1 cellular context compared by ENCODE assay signal in genomic region chr20:34703573-34704176, GRCh38.
A peak's percentile ranks its signal among the peaks of the same experiment; 100 is the strongest.
TF ChIP-seq lines count a peak whose summit lies in the region.

No MANE protein-coding gene starts in this region.

TF ChIP-seq in WTC11, 78 proteins besides CTCF, POLR2A, EP300 and RAD21 (continued from another document):
- no peak for TF ChIP-seq ZNF532 (CRISPR knock-in tag; IDR thresholded peaks at IDR 0.05; ENCODE audit: borderline replicate concordance)
- no peak for TF ChIP-seq ZNF121 (CRISPR knock-in tag; IDR thresholded peaks at IDR 0.05)
- no peak for TF ChIP-seq MXD4 (CRISPR knock-in tag; IDR thresholded peaks at IDR 0.05; ENCODE audit: borderline replicate concordance)
- TF ChIP-seq FOXP1 (CRISPR knock-in tag; IDR thresholded peaks at IDR 0.05; ENCODE audit: borderline replicate concordance) = 0 out of 2 replicates have a peak, but pooled peaks have one; percentile 12
- no peak for TF ChIP-seq NR1H2 (CRISPR knock-in tag; IDR thresholded peaks at IDR 0.05)
- TF ChIP-seq ZNF232 (CRISPR knock-in tag; IDR thresholded peaks at IDR 0.05) = no peak
- 0 out of 2 replicates have a peak, but pooled peaks have one; percentile 18 for TF ChIP-seq NFE2L1 (CRISPR knock-in tag; IDR thresholded peaks at IDR 0.05)
- no peak for TF ChIP-seq ESRRA (CRISPR knock-in tag; IDR thresholded peaks at IDR 0.05; ENCODE audit: borderline replicate concordance)
- 0 out of 2 replicates have a peak, but pooled peaks have one; percentile 29 for TF ChIP-seq GABPB1 (CRISPR knock-in tag; IDR thresholded peaks at IDR 0.05)
- TF ChIP-seq, protein P1, sequence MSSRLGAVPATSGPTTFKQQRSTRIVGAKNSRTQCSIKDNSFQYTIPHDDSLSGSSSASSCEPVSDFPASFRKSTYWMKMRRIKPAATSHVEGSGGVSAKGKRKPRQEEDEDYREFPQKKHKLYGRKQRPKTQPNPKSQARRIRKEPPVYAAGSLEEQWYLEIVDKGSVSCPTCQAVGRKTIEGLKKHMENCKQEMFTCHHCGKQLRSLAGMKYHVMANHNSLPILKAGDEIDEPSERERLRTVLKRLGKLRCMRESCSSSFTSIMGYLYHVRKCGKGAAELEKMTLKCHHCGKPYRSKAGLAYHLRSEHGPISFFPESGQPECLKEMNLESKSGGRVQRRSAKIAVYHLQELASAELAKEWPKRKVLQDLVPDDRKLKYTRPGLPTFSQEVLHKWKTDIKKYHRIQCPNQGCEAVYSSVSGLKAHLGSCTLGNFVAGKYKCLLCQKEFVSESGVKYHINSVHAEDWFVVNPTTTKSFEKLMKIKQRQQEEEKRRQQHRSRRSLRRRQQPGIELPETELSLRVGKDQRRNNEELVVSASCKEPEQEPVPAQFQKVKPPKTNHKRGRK (CRISPR knock-in tag; IDR thresholded peaks at IDR 0.05; ENCODE audit: borderline replicate concordance) = no peak
